In genomic region chr2:22885245-22885644, GRCh38 we compare ENCODE assay signal across 18 cellular contexts.
A peak's percentile ranks its signal among the peaks of the same experiment; 100 is the strongest.
DNase-seq lines count a peak whose midpoint lies in the region; ATAC-seq and TF ChIP-seq lines count a peak whose summit lies in the region.
"Had no signal": no experiment of that assay in that cellular context is flagged by ENCODE, and none has a peak within 500 bp of the region (broad histone marks: within the 10 kb centered on the region; RNA-seq: fewer than 3 reads in every experiment).

No MANE protein-coding gene starts in this region.

- no peaks in the 10 kb centered on the region for H3K79me2 ChIP-seq in GM23338 (replicated peaks; ENCODE audit: insufficient read depth)

- H3K36me3 Mint-ChIP-seq in GM23338 (ENCODE audit: low read depth): peaks cover 14% of the 10 kb centered on the region
- H3K36me3 Mint-ChIP-seq in activated CD4-positive, alpha-beta memory T cell treated with anti-CD3 and anti-CD28 coated beads for 36 hours: no peaks in the 10 kb centered on the region
- H3K36me3 Mint-ChIP-seq: CD4-positive, alpha-beta memory T cell had no signal

- no peak overlapping the region for H3K4me3 Mint-ChIP-seq in GM23338
- no peak overlapping the region for H3K4me3 Mint-ChIP-seq in activated CD4-positive, alpha-beta memory T cell treated with anti-CD3 and anti-CD28 coated beads for 36 hours
- H3K4me3 Mint-ChIP-seq: B cell; CD4-positive, alpha-beta memory T cell had no signal

- H3K9ac ChIP-seq in NT2/D1 (ENCODE audit: insufficient read length, low read depth): no peak overlapping the region

- H4K20me1 ChIP-seq in GM23338 (replicated peaks; ENCODE audit: insufficient read depth): no peaks in the 10 kb centered on the region

- H3K9me3 Mint-ChIP-seq in GM23338: peaks cover 8% of the 10 kb centered on the region
- no peaks in the 10 kb centered on the region for H3K9me3 Mint-ChIP-seq in activated CD4-positive, alpha-beta memory T cell treated with anti-CD3 and anti-CD28 coated beads for 36 hours

- peak overlapping the region; percentile 55; the same call in 1 of the 2 replicates for H3K27ac Mint-ChIP-seq in GM23338
- no peak overlapping the region for H3K27ac Mint-ChIP-seq in activated CD4-positive, alpha-beta memory T cell treated with anti-CD3 and anti-CD28 coated beads for 36 hours
- H3K27ac Mint-ChIP-seq: B cell; CD4-positive, alpha-beta memory T cell had no signal

- no peaks in the 10 kb centered on the region; the same call in 1 of the 2 replicates for H3F3A ChIP-seq in GM23338 (replicated peaks; ENCODE audit: low read depth)

- H3K4me1 Mint-ChIP-seq in GM23338: peaks cover 40% of the 10 kb centered on the region
- no peaks in the 10 kb centered on the region for H3K4me1 Mint-ChIP-seq in activated CD4-positive, alpha-beta memory T cell treated with anti-CD3 and anti-CD28 coated beads for 36 hours (ENCODE audit: low read depth)
- H3K4me1 Mint-ChIP-seq: B cell; CD4-positive, alpha-beta memory T cell had no signal

- CTCF ChIA-PET in activated CD4-positive, alpha-beta memory T cell treated with anti-CD3 and anti-CD28 coated beads for 36 hours (lab: Charles Lee): no interaction called here

- ATAC-seq in GM23338 (peak; percentile 81), GM21423 (IDR thresholded peaks at IDR 0.05; ENCODE audit: unreplicated experiment) (no peak)
- ATAC-seq: K562 had no signal

- WGBS in esophagus squamous epithelium, 2 donors: 63 to 64% methylated on average over 1 of the region's 1 CpG

- H3K27me3 Mint-ChIP-seq in GM23338 (ENCODE audit: insufficient read depth, low read depth, poor library complexity): peaks cover 5% of the 10 kb centered on the region
- H3K27me3 Mint-ChIP-seq in activated CD4-positive, alpha-beta memory T cell treated with anti-CD3 and anti-CD28 coated beads for 36 hours: no peaks in the 10 kb centered on the region
- H3K27me3 Mint-ChIP-seq: B cell; CD4-positive, alpha-beta memory T cell had no signal

- H3K27ac ChIP-seq in GM23338 (ENCODE audit: low read depth) (peak overlapping the region; percentile 60), esophagus squamous epithelium (no peak overlapping the region)
- H3K27ac ChIP-seq: C4-2B had no signal

- no peak for TF ChIP-seq POLR2A in esophagus squamous epithelium (IDR thresholded peaks at IDR 0.05)

- TF ChIP-seq CTCF in GM23338 (conservative IDR thresholded peaks at IDR 0.05; ENCODE audit: low read depth in 2 of 2) (no peak), esophagus squamous epithelium (IDR thresholded peaks at IDR 0.05) (no peak)

- H3K9me3 ChIP-seq in NT2/D1 (ENCODE audit: insufficient read depth, low read length): peaks cover 5% of the 10 kb centered on the region
- H3K9me3 ChIP-seq in esophagus squamous epithelium: no peaks in the 10 kb centered on the region
- H3K9me3 ChIP-seq: HAP-1 had no signal

- H3K27me3 ChIP-seq in GM23338 (ENCODE audit: insufficient read depth): no peaks in the 10 kb centered on the region
- H3K27me3 ChIP-seq in NT2/D1 (ENCODE audit: insufficient read depth, insufficient read length): no peaks in the 10 kb centered on the region
- H3K27me3 ChIP-seq in esophagus squamous epithelium: no peaks in the 10 kb centered on the region

- H3K4me1 ChIP-seq in GM23338 (ENCODE audit: insufficient read depth): peaks cover 36% of the 10 kb centered on the region
- no peaks in the 10 kb centered on the region for H3K4me1 ChIP-seq in NT2/D1 (ENCODE audit: insufficient read depth, insufficient read length)
- H3K4me1 ChIP-seq in esophagus squamous epithelium: no peaks in the 10 kb centered on the region
- H3K4me1 ChIP-seq: HAP-1 had no signal

- POLR2A ChIA-PET in activated CD4-positive, alpha-beta memory T cell treated with anti-CD3 and anti-CD28 coated beads for 36 hours (lab: Charles Lee): no interaction called here

- intact Hi-C loops in activated CD4-positive, alpha-beta memory T cell treated with anti-CD3 and anti-CD28 coated beads for 36 hours (cut with micrococcal nuclease): no loop called here
- intact Hi-C loops in esophagus squamous epithelium (cut with DNase I): no loop called here

- no peaks in the 10 kb centered on the region; the same call in 1 of the 2 replicates for H3K36me3 ChIP-seq in GM23338 (ENCODE audit: insufficient read depth)
- no peaks in the 10 kb centered on the region for H3K36me3 ChIP-seq in NT2/D1 (ENCODE audit: insufficient read depth, insufficient read length, low read length)
- no peaks in the 10 kb centered on the region for H3K36me3 ChIP-seq in esophagus squamous epithelium
- H3K36me3 ChIP-seq: HAP-1 had no signal

- no peak overlapping the region for H3K4me3 ChIP-seq in GM23338
- no peak overlapping the region for H3K4me3 ChIP-seq in NT2/D1 (ENCODE audit: insufficient read length, low read depth)
- no peak overlapping the region for H3K4me3 ChIP-seq in esophagus squamous epithelium
- H3K4me3 ChIP-seq: HAP-1, K562 had no signal

- H3K4me2 ChIP-seq in GM23338: no peak overlapping the region

- DNase-seq in GM23338 (ENCODE audit: low spot score): peak; percentile 39
- DNase-seq in NT2/D1 (ENCODE audit: low read depth, low spot score): peak; percentile 44
- peak; percentile 50 for DNase-seq in iPS DF 19.7 (ENCODE audit: low read depth, low spot score)
- DNase-seq in iPS-NIHi7 (ENCODE audit: extremely low spot score): peak; percentile 27
- DNase-seq in activated CD4-positive, alpha-beta memory T cell treated with anti-CD3 and anti-CD28 coated beads for 36 hours: no peak
- no peak for DNase-seq in esophagus squamous epithelium (lab: John Stamatoyannopoulos, UW)
- DNase-seq: CD4-positive, alpha-beta memory T cell; DMS153; DMS79; GDM1; GOT3; IMR-90; Karpas-422 had no signal

- H3K9me2 ChIP-seq in GM23338 (ENCODE audit: insufficient read depth): peaks cover 23% of the 10 kb centered on the region

- H2AFZ ChIP-seq in GM23338: no peak overlapping the region

TF ChIP-seq in GM23338, 12 proteins besides CTCF, POLR2A, EP300 and RAD21 (continues in another document):
- no peak for TF ChIP-seq ZNF331 (CRISPR knock-in tag; IDR thresholded peaks at IDR 0.05; ENCODE audit: low read depth)
- TF ChIP-seq ZNF462 (CRISPR knock-in tag; IDR thresholded peaks at IDR 0.05): peak; percentile 76
- TF ChIP-seq CREB1 (CRISPR knock-in tag; IDR thresholded peaks at IDR 0.05; ENCODE audit: low read depth): no peak
- TF ChIP-seq STAT1 (IDR thresholded peaks at IDR 0.05; ENCODE audit: unreplicated experiment): no peak
- TF ChIP-seq POLR2AphosphoS5 (IDR thresholded peaks at IDR 0.05; ENCODE audit: low read depth): no peak
- 0 out of 2 replicates have a peak, but pooled peaks have one; percentile 13 for TF ChIP-seq NANOG (IDR thresholded peaks at IDR 0.05; ENCODE audit: borderline replicate concordance)
- TF ChIP-seq EZH2 (IDR thresholded peaks at IDR 0.05; ENCODE audit: low read depth, unreplicated experiment): no peak

Comparison
In these comparisons a context has a peak if more than half of its experiments do, and no peak if none do; other contexts are left out.
1. DNase-seq: peak in GM23338 (single experiment), NT2/D1 (single experiment), iPS DF 19.7 (single experiment) and iPS-NIHi7 (single experiment); none in activated CD4-positive, alpha-beta memory T cell treated with anti-CD3 and anti-CD28 coated beads for 36 hours (single experiment) and esophagus squamous epithelium (single experiment).